ENCODE assay signal across 10 cellular contexts in genomic region chr1:227944931-227945890, GRCh38. TPM values are rescaled to one million over a fixed set of nuclear protein-coding genes. Genes with fewer than 3 reads are reported as not detected.
DNase-seq lines count a peak whose midpoint lies in the region; ATAC-seq and TF ChIP-seq lines count a peak whose summit lies in the region.
"Had no signal": no experiment of that assay in that cellular context is flagged by ENCODE, and none has a peak within 500 bp of the region (broad histone marks: within the 10 kb centered on the region; RNA-seq: fewer than 3 reads in every experiment).

No MANE protein-coding gene starts in this region.

- intact Hi-C loops in colonic mucosa (cut with DNase I) = loop anchor here (2.0 kb wide), 1 partner anchor 182 kb away; no protein-coding TSS in a partner anchor

- H3K9me2 ChIP-seq in MM.1S (replicated peaks; ENCODE audit: insufficient read depth, low read length) = no peaks in the 10 kb centered on the region

- H3K27ac Mint-ChIP-seq in activated naive CD8-positive, alpha-beta T cell treated with anti-CD3 and anti-CD28 coated beads for 36 hours = no peak overlapping the region
- H3K27ac Mint-ChIP-seq: activated CD8-positive, alpha-beta T cell treated with anti-CD3 and anti-CD28 coated beads, Interleukin-2, amount 10 ng/mL, durations not matched to agents 7 days and 5 days; CD8-positive, alpha-beta T cell had no signal

- H4K20me1 ChIP-seq in MM.1S (ENCODE audit: insufficient read depth, low read length) = no peaks in the 10 kb centered on the region

- no peak overlapping the region for H3K4me3 Mint-ChIP-seq in activated naive CD8-positive, alpha-beta T cell treated with anti-CD3 and anti-CD28 coated beads for 36 hours
- H3K4me3 Mint-ChIP-seq: activated CD8-positive, alpha-beta T cell treated with anti-CD3 and anti-CD28 coated beads, Interleukin-2, amount 10 ng/mL, durations not matched to agents 7 days and 5 days had no signal

- H3K4me1 ChIP-seq in MM.1S (ENCODE audit: low read length) (0 out of 2 replicates have a peak, but pooled peaks cover 5% of the 10 kb centered on the region), colonic mucosa (peaks cover 18% of the 10 kb centered on the region), muscle layer of duodenum (ENCODE audit: control insufficient read depth in 1 of 2, insufficient read depth in 2 of 2, low read length in 2 of 2) (peaks cover 0 to 67% of the 10 kb centered on the region in 2 donors)

- no peaks in the 10 kb centered on the region for H3K9me3 ChIP-seq in MM.1S (replicated peaks; ENCODE audit: insufficient read depth, low read length)
- H3K9me3 ChIP-seq in colonic mucosa = no peaks in the 10 kb centered on the region
- H3K9me3 ChIP-seq in muscle layer of duodenum (ENCODE audit: control insufficient read depth in 1 of 2, low read length in 2 of 2) = no peaks in the 10 kb centered on the region

- peak overlapping the region; percentile 63; the same call in 1 of the 2 replicates for H3K4me2 ChIP-seq in MM.1S (ENCODE audit: low read depth, low read length)

- no peak overlapping the region for H2AFZ ChIP-seq in MM.1S (ENCODE audit: low read length)

- TF ChIP-seq CTCF in MM.1S (IDR thresholded peaks at IDR 0.05; ENCODE audit: low read length) (no peak), colonic mucosa (IDR thresholded peaks at IDR 0.05) (no peak)

- no peaks in the 10 kb centered on the region for H3K36me3 ChIP-seq in MM.1S (replicated peaks; ENCODE audit: insufficient read depth, low read length)
- H3K36me3 ChIP-seq in colonic mucosa = no peaks in the 10 kb centered on the region
- H3K36me3 ChIP-seq in muscle layer of duodenum (ENCODE audit: control insufficient read depth in 1 of 2, insufficient read depth in 2 of 2, low read length in 2 of 2) = no peaks in the 10 kb centered on the region

- no peak for ATAC-seq in GM21576 (IDR thresholded peaks at IDR 0.05; ENCODE audit: unreplicated experiment)
- ATAC-seq: activated CD8-positive, alpha-beta T cell treated with anti-CD3 and anti-CD28 coated beads, Interleukin-2, amount 10 ng/mL, durations not matched to agents 7 days and 5 days; CD8-positive, alpha-beta T cell had no signal

- no peaks in the 10 kb centered on the region for H3F3A ChIP-seq in MM.1S (ENCODE audit: insufficient read depth, low read length)

- H3K36me3 Mint-ChIP-seq in activated naive CD8-positive, alpha-beta T cell treated with anti-CD3 and anti-CD28 coated beads for 36 hours = no peaks in the 10 kb centered on the region
- H3K36me3 Mint-ChIP-seq: CD8-positive, alpha-beta T cell had no signal

- H3K9ac ChIP-seq in MM.1S (ENCODE audit: low read length) (no peak overlapping the region), colonic mucosa (ENCODE audit: low read depth in 2 of 2, low read length in 2 of 2) (peak overlapping the region; percentile 47 to 76)

- DNase-seq in A172 (ENCODE audit: low spot score) (peak; percentile 37), MM.1S (peak; percentile 3), colonic mucosa (peak; percentile 18), inferior parietal cortex (ENCODE audit: extremely low spot score) (no peak), HCEC 1CT (no peak)
- no peak for DNase-seq in activated naive CD8-positive, alpha-beta T cell treated with anti-CD3 and anti-CD28 coated beads for 36 hours
- DNase-seq: activated CD8-positive, alpha-beta T cell treated with anti-CD3 and anti-CD28 coated beads, Interleukin-2, amount 10 ng/mL, durations not matched to agents 7 days and 5 days had no signal

- H3K27ac ChIP-seq in MM.1S (ENCODE audit: low read length) = no peak overlapping the region
- peak overlapping the region; percentile 77 for H3K27ac ChIP-seq in colonic mucosa
- H3K27ac ChIP-seq in muscle layer of duodenum (ENCODE audit: low read length) = peak overlapping the region; percentile 83

- H3K4me3 ChIP-seq in MM.1S (ENCODE audit: low read length) (no peak overlapping the region), colonic mucosa (no peak overlapping the region), muscle layer of duodenum (ENCODE audit: low read depth in 1 of 2, low read length in 2 of 2) (peak overlapping the region; percentile 57 to 76)

- peaks cover 14% of the 10 kb centered on the region for H3K27me3 Mint-ChIP-seq in activated naive CD8-positive, alpha-beta T cell treated with anti-CD3 and anti-CD28 coated beads for 36 hours

- H3K9me3 Mint-ChIP-seq in activated naive CD8-positive, alpha-beta T cell treated with anti-CD3 and anti-CD28 coated beads for 36 hours = no peaks in the 10 kb centered on the region
- H3K9me3 Mint-ChIP-seq: CD8-positive, alpha-beta T cell had no signal

- H3K27me3 ChIP-seq in MM.1S (replicated peaks; ENCODE audit: insufficient read depth, low read length) = peaks cover 17% of the 10 kb centered on the region
- H3K27me3 ChIP-seq in colonic mucosa = peaks cover 10% of the 10 kb centered on the region
- H3K27me3 ChIP-seq in muscle layer of duodenum (ENCODE audit: low read depth, low read length) = peaks cover 8% of the 10 kb centered on the region

- H3K79me2 ChIP-seq in MM.1S (ENCODE audit: low read length) = no peaks in the 10 kb centered on the region

- H3K4me1 Mint-ChIP-seq in activated naive CD8-positive, alpha-beta T cell treated with anti-CD3 and anti-CD28 coated beads for 36 hours = peaks cover 2% of the 10 kb centered on the region

RNA-seq across cellular contexts. Expression of gene WNT9A, which starts 2.5 kb away (rescaled TPM):
- 23.7 and 25.8 TPM in 2 replicates for total RNA-seq in A172 (2014; rRNA removed; shearing (Covaris generic))
- total RNA-seq in colonic mucosa = 1 to 10 TPM; 2.6 to 3.3 TPM
- not detected for total RNA-seq in activated naive CD8-positive, alpha-beta T cell treated with anti-CD3 and anti-CD28 coated beads for 36 hours
- total RNA-seq: activated CD8-positive, alpha-beta T cell treated with anti-CD3 and anti-CD28 coated beads, Interleukin-2, amount 10 ng/mL, durations not matched to agents 7 days and 5 days; CD8-positive, alpha-beta T cell had no signal

Comparison
In these comparisons a context has a peak if more than half of its experiments do, and no peak if none do; other contexts are left out.
1. DNase-seq: peak in A172 (single experiment), MM.1S (single experiment) and colonic mucosa (single experiment); none in activated naive CD8-positive, alpha-beta T cell treated with anti-CD3 and anti-CD28 coated beads for 36 hours (single experiment), inferior parietal cortex (single experiment) and HCEC 1CT (single experiment).
2. H3K4me3 ChIP-seq: peak in muscle layer of duodenum (2 of 2); none in MM.1S (single experiment) and colonic mucosa (single experiment).